23 cellular contexts compared by ENCODE assay signal in the genomic region with DNA sequence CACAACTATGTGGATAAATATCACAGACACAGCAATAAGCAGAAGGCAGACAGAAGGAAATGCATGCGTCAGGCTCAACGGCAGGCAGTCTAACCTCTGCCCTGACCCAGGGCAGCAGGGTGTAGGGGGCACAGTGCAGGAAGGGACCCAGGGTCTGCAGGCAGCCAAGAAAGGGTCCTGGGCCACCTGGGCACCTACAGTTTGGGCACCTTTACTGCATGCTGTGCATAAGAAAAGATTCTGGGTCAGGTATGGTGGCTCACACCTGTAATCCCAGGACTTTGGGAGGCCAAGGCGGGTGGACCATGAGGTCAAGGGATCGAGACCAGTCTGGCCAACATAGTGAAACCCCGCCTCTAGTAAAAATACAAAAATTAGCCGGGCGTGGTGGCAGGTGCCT.
"Had no signal": no experiment of that assay in that cellular context is flagged by ENCODE, and none has a peak within 500 bp of the region (broad histone marks: within the 10 kb centered on the region; RNA-seq: fewer than 3 reads in every experiment).

No MANE protein-coding gene starts in this region.

- H2AFZ ChIP-seq: parathyroid adenoma had no signal

- H3K4me3 ChIP-seq: left ventricle myocardium inferior, lung, right atrium auricular region, right lobe of liver, spleen, tibial nerve had no signal

- H3K79me2 ChIP-seq: parathyroid adenoma had no signal

- H3K27me3 Mint-ChIP-seq: naive B cell; progenitor cell of endocrine pancreas; stimulated activated naive CD8-positive, alpha-beta T cell treated with anti-CD3 and anti-CD28 coated beads, Interleukin-15, amount 100 ng/mL, for 72 hours; type B pancreatic cell had no signal

- H3K4me1 ChIP-seq: left ventricle myocardium inferior, parathyroid adenoma, right atrium auricular region, tibial nerve had no signal

- H3K27ac ChIP-seq: left ventricle myocardium inferior, neutrophil, parathyroid adenoma, right atrium auricular region, right lobe of liver, spleen, tibial nerve had no signal

- H3K9me3 ChIP-seq: left ventricle myocardium inferior, neutrophil, right atrium auricular region, right lobe of liver, spleen, tibial nerve had no signal

- H3K4me3 Mint-ChIP-seq: immature natural killer cell; mesothelial cell of epicardium; naive B cell; natural killer cell; stimulated activated effector memory CD8-positive, alpha-beta T cell treated with anti-CD3 and anti-CD28 coated beads, Interleukin-12 subunit alpha, Interleukin-12 subunit beta, amount 100 ng/mL, for 72 hours; stimulated activated naive CD8-positive, alpha-beta T cell treated with anti-CD3 and anti-CD28 coated beads, Interleukin-15, amount 100 ng/mL, for 72 hours; type B pancreatic cell had no signal

- H3K4me1 Mint-ChIP-seq: immature natural killer cell, mesothelial cell of epicardium, natural killer cell had no signal

- ATAC-seq: natural killer cell; right lobe of liver; stimulated activated effector memory CD8-positive, alpha-beta T cell treated with anti-CD3 and anti-CD28 coated beads, Interleukin-12 subunit alpha, Interleukin-12 subunit beta, amount 100 ng/mL, for 72 hours; stimulated activated naive CD8-positive, alpha-beta T cell treated with anti-CD3 and anti-CD28 coated beads, Interleukin-15, amount 100 ng/mL, for 72 hours had no signal

- DNase-seq: hippocampal formation; immature natural killer cell; left ventricle myocardium inferior; mesendoderm; naive B cell; natural killer cell; occipital lobe; right lobe of liver; small intestine; spleen; stimulated activated CD4-positive, alpha-beta T cell treated with anti-CD3 and anti-CD28 coated beads, Interleukin-4, amount 100 ng/mL, for 24 hours; stimulated activated naive CD4-positive, alpha-beta T cell treated with Interleukin-2 at 50 U/mL for 16 hours; stimulated activated naive CD8-positive, alpha-beta T cell treated with anti-CD3 and anti-CD28 coated beads, Interleukin-15, amount 100 ng/mL, for 72 hours; substantia nigra had no signal

- H3K27ac Mint-ChIP-seq: immature natural killer cell; mesothelial cell of epicardium; natural killer cell; progenitor cell of endocrine pancreas; stimulated activated effector memory CD8-positive, alpha-beta T cell treated with anti-CD3 and anti-CD28 coated beads, Interleukin-12 subunit alpha, Interleukin-12 subunit beta, amount 100 ng/mL, for 72 hours; stimulated activated naive CD8-positive, alpha-beta T cell treated with anti-CD3 and anti-CD28 coated beads, Interleukin-15, amount 100 ng/mL, for 72 hours; type B pancreatic cell had no signal

- H3K9ac ChIP-seq: parathyroid adenoma had no signal

- H3K36me3 ChIP-seq: left ventricle myocardium inferior, right atrium auricular region, right lobe of liver had no signal

- H3K9me3 Mint-ChIP-seq: immature natural killer cell; mesothelial cell of epicardium; natural killer cell; stimulated activated effector memory CD8-positive, alpha-beta T cell treated with anti-CD3 and anti-CD28 coated beads, Interleukin-12 subunit alpha, Interleukin-12 subunit beta, amount 100 ng/mL, for 72 hours; stimulated activated naive CD8-positive, alpha-beta T cell treated with anti-CD3 and anti-CD28 coated beads, Interleukin-15, amount 100 ng/mL, for 72 hours; type B pancreatic cell had no signal

- H3K36me3 Mint-ChIP-seq: natural killer cell had no signal

- H3K27me3 ChIP-seq: neutrophil, right atrium auricular region, right lobe of liver, spleen, tibial nerve had no signal
